8 cellular contexts compared by ENCODE assay signal in genomic region chr2:144330951-144331651, GRCh38.
DNase-seq lines count a peak whose midpoint lies in the region; ATAC-seq, FAIRE-seq and TF ChIP-seq lines count a peak whose summit lies in the region.

No MANE protein-coding gene starts in this region.

- CTCF ChIA-PET in RWPE1 (lab: Yijun Ruan, JAX): interaction anchor here (0.7 kb wide), 1 partner anchor 9 kb away, joined by 3 read pairs; no protein-coding TSS in a partner anchor

- peak overlapping the region; percentile 54 for H3K18ac ChIP-seq in mesendoderm (ENCODE audit: low read length)

- no peaks in the 10 kb centered on the region for H3K36me3 ChIP-seq in bronchial epithelial cell (ENCODE audit: control insufficient read depth, insufficient read depth, low read length)
- H3K36me3 ChIP-seq in mesendoderm (ENCODE audit: control insufficient read depth, insufficient read depth, low read length): no peaks in the 10 kb centered on the region
- no peaks in the 10 kb centered on the region for H3K36me3 ChIP-seq in tibial nerve

- no peak overlapping the region for H2BK5ac ChIP-seq in mesendoderm (ENCODE audit: low read length)

- H3K79me1 ChIP-seq in mesendoderm (ENCODE audit: low read length): peaks cover 11% of the 10 kb centered on the region

- H3K79me2 ChIP-seq in mesendoderm (ENCODE audit: control insufficient read depth, insufficient read depth, low read length): peaks cover 16% of the 10 kb centered on the region

- peak overlapping the region; percentile 91 for H3K9ac ChIP-seq in mesendoderm (ENCODE audit: low read length)

- H3K4me3 ChIP-seq in bronchial epithelial cell (ENCODE audit: low read depth, low read length) (peak overlapping the region; percentile 65), mesendoderm (ENCODE audit: low read length) (peak overlapping the region; percentile 65), tibial nerve (peak overlapping the region; percentile 59 to 89 (median 80))

- no peaks in the 10 kb centered on the region for H3K4me1 ChIP-seq in mesendoderm (ENCODE audit: control insufficient read depth, low read depth, low read length)
- peaks cover 0 to 26% (median 0%) of the 10 kb centered on the region in 4 donors for H3K4me1 ChIP-seq in tibial nerve

- H3K23ac ChIP-seq in mesendoderm (ENCODE audit: low read length): no peak overlapping the region

- H3K27ac ChIP-seq in RWPE1: peak overlapping the region; percentile 92
- peak overlapping the region; percentile 92 for H3K27ac ChIP-seq in mesendoderm (ENCODE audit: low read depth, low read length)
- peak overlapping the region; percentile 67 to 93 (median 88) for H3K27ac ChIP-seq in tibial nerve

- no peak for ATAC-seq in GM19351 (IDR thresholded peaks at IDR 0.05; ENCODE audit: unreplicated experiment)

- WGBS in mesendoderm (ENCODE audit: extremely low coverage, insufficient coverage, low lambda C conversion rate): no CpG with 5 or more reads among the region's 11 CpGs
- 10% methylated on average over 11 of the region's 11 CpGs for WGBS in tibial nerve, 2 donors

- FAIRE-seq in bronchial epithelial cell (lab: Jason Lieb, UNC): no peak

- POLR2A ChIA-PET in RWPE1 (lab: Yijun Ruan, JAX; ENCODE audit: low non-redundant PET): no interaction called here

- H3K4ac ChIP-seq in mesendoderm (ENCODE audit: low read depth, low read length): peak overlapping the region; percentile 49

- TF ChIP-seq CTCF in RWPE1 (conservative IDR thresholded peaks at IDR 0.05; ENCODE audit: low read depth): no peak
- no peak for TF ChIP-seq CTCF in bronchial epithelial cell (IDR thresholded peaks at IDR 0.05; ENCODE audit: insufficient read depth, low read length, severe bottlenecking)
- TF ChIP-seq CTCF in tibial nerve (IDR thresholded peaks at IDR 0.05): no peak

- DNase-seq in NCI-H1105 treated with DMSO at 0.1 percent for 48 hours (lab: John Stamatoyannopoulos, UW): peak; percentile 27
- DNase-seq in NCI-H1105 (lab: John Stamatoyannopoulos, UW): no peak
- no peak for DNase-seq in RWPE1 (ENCODE audit: low spot score)
- DNase-seq in bronchial epithelial cell (ENCODE audit: low read depth): peak; percentile 29
- DNase-seq in mesendoderm: peak; percentile 46
- DNase-seq in tibial nerve (ENCODE audit: low spot score in 2 of 2): no peak
- DNase-seq in T-helper 9 cell: no peak

- no peak for TF ChIP-seq EP300 in tibial nerve (IDR thresholded peaks at IDR 0.05)

- H3K56ac ChIP-seq in mesendoderm (ENCODE audit: low read length): peak overlapping the region; percentile 97

- H2AK5ac ChIP-seq in mesendoderm (ENCODE audit: low read length): no peak overlapping the region

- H4K8ac ChIP-seq in mesendoderm (ENCODE audit: low read depth, low read length): no peak overlapping the region

- TF ChIP-seq POLR2A in tibial nerve (IDR thresholded peaks at IDR 0.05): no peak

- H3K9me3 ChIP-seq in tibial nerve: no peaks in the 10 kb centered on the region

- H2BK15ac ChIP-seq in mesendoderm (replicated peaks; ENCODE audit: low read depth): no peak overlapping the region

- no peak overlapping the region for H2BK120ac ChIP-seq in mesendoderm (ENCODE audit: low read depth, low read length)

- no peak overlapping the region for H4K5ac ChIP-seq in mesendoderm (ENCODE audit: low read length)

- H3K27me3 ChIP-seq in bronchial epithelial cell (ENCODE audit: control insufficient read depth, insufficient read depth, low read length): no peaks in the 10 kb centered on the region
- H3K27me3 ChIP-seq in mesendoderm (ENCODE audit: insufficient read depth, low read length, poor library complexity): no peaks in the 10 kb centered on the region
- H3K27me3 ChIP-seq in tibial nerve: no peaks in the 10 kb centered on the region

- peak overlapping the region; percentile 56 for H3K4me2 ChIP-seq in mesendoderm (ENCODE audit: low read length)

Comparison
In these comparisons a context has a peak if more than half of its experiments do, and no peak if none do; other contexts are left out.
1. DNase-seq: peak in NCI-H1105 treated with DMSO at 0.1 percent for 48 hours (single experiment), bronchial epithelial cell (single experiment) and mesendoderm (single experiment); none in NCI-H1105 (single experiment), RWPE1 (single experiment), tibial nerve (0 of 2) and T-helper 9 cell (single experiment).
2. Peak in every context shown above with its lines, with median percentiles within 50 percentile points of each other: H3K27ac ChIP-seq and H3K4me3 ChIP-seq.